ENCODE assay signal across 16 cellular contexts in genomic region chr6:33451606-33452005, GRCh38.
"Had no signal": no experiment of that assay in that cellular context is flagged by ENCODE, and none has a peak within 500 bp of the region (broad histone marks: within the 10 kb centered on the region; RNA-seq: fewer than 3 reads in every experiment).

No MANE protein-coding gene starts in this region.

- H3K27me3 Mint-ChIP-seq: activated naive CD4-positive, alpha-beta T cell treated with anti-CD3 and anti-CD28 coated beads, Interleukin-2, amount 10 ng/mL, durations not matched to agents 7 days and 5 days; naive B cell; stimulated activated naive CD8-positive, alpha-beta T cell treated with anti-CD3 and anti-CD28 coated beads, Interleukin-15, Interleukin-2, amounts not matched to agents 100 ng/mL and 50 ng/mL, for 24 hours had no signal

- H3K9me3 Mint-ChIP-seq: activated naive CD4-positive, alpha-beta T cell treated with anti-CD3 and anti-CD28 coated beads, Interleukin-2, amount 10 ng/mL, durations not matched to agents 7 days and 5 days; activated T-helper 2 cell treated with anti-CD3 and anti-CD28 coated beads, Interferon-gamma antibody, Interleukin-2, Interleukin-4, amounts not matched to agents 10 μg/mL and 5 μg/mL and 100 μg/mL, durations not matched to agents 14 hours and 24 hours and 36 hours; naive B cell; stimulated activated naive CD8-positive, alpha-beta T cell treated with anti-CD3 and anti-CD28 coated beads, Interleukin-15, Interleukin-2, amounts not matched to agents 100 ng/mL and 50 ng/mL, for 24 hours had no signal

- FAIRE-seq: endometrium had no signal

- H3K9me3 ChIP-seq: lower lobe of right lung, upper lobe of left lung had no signal

- H3K4me3 ChIP-seq: dorsolateral prefrontal cortex, lower lobe of right lung, upper lobe of left lung had no signal

- DNase-seq: activated CD4-positive, alpha-beta T cell treated with anti-CD3 and anti-CD28 coated beads for 4 hours; activated CD8-positive, alpha-beta memory T cell treated with anti-CD3 and anti-CD28 coated beads for 24 hours; activated naive CD4-positive, alpha-beta T cell treated with anti-CD3 and anti-CD28 coated beads, Interleukin-2, amount 10 ng/mL, durations not matched to agents 7 days and 5 days; amygdala; brain microvascular endothelial cell; dorsolateral prefrontal cortex; lower lobe of right lung; naive B cell; stimulated activated CD4-positive, alpha-beta T cell treated with anti-CD3 and anti-CD28 coated beads, Interleukin-2, amount 100 ng/mL, for 48 hours; T-helper 9 cell; upper lobe of left lung had no signal

- H3K27ac Mint-ChIP-seq: activated naive CD4-positive, alpha-beta T cell treated with anti-CD3 and anti-CD28 coated beads, Interleukin-2, amount 10 ng/mL, durations not matched to agents 7 days and 5 days; activated T-helper 2 cell treated with anti-CD3 and anti-CD28 coated beads, Interferon-gamma antibody, Interleukin-2, Interleukin-4, amounts not matched to agents 10 μg/mL and 5 μg/mL and 100 μg/mL, durations not matched to agents 14 hours and 24 hours and 36 hours; stimulated activated naive CD8-positive, alpha-beta T cell treated with anti-CD3 and anti-CD28 coated beads, Interleukin-15, Interleukin-2, amounts not matched to agents 100 ng/mL and 50 ng/mL, for 24 hours had no signal

- H3K27ac ChIP-seq: brain microvascular endothelial cell, dorsolateral prefrontal cortex, lower lobe of right lung, VCaP had no signal

- H3K4me3 Mint-ChIP-seq: activated naive CD4-positive, alpha-beta T cell treated with anti-CD3 and anti-CD28 coated beads, Interleukin-2, amount 10 ng/mL, durations not matched to agents 7 days and 5 days; stimulated activated naive CD8-positive, alpha-beta T cell treated with anti-CD3 and anti-CD28 coated beads, Interleukin-15, Interleukin-2, amounts not matched to agents 100 ng/mL and 50 ng/mL, for 24 hours had no signal

- ATAC-seq: esophagus mucosa, lower lobe of right lung had no signal

- H3K27me3 ChIP-seq: brain microvascular endothelial cell, dorsolateral prefrontal cortex, upper lobe of left lung had no signal
